ENCODE assay signal across 20 cellular contexts in genomic region chr6:135269399-135270005, GRCh38.
DNase-seq lines count a peak whose midpoint lies in the region; ATAC-seq and TF ChIP-seq lines count a peak whose summit lies in the region.
"Had no signal": no experiment of that assay in that cellular context is flagged by ENCODE, and none has a peak within 500 bp of the region (broad histone marks: within the 10 kb centered on the region; RNA-seq: fewer than 3 reads in every experiment).

No MANE protein-coding gene starts in this region.

- H3K4me1 ChIP-seq in KMS-11 (ENCODE audit: low read depth, poor library complexity, severe bottlenecking) = peaks cover 64% of the 10 kb centered on the region
- peaks cover 0 to 12% (median 0%) of the 10 kb centered on the region in 4 donors for H3K4me1 ChIP-seq in Peyer's patch
- H3K4me1 ChIP-seq in mucosa of descending colon (ENCODE audit: low read depth) = peaks cover 51% of the 10 kb centered on the region
- H3K4me1 ChIP-seq: ascending aorta, uterus had no signal

- TF ChIP-seq CTCF in KMS-11 (conservative IDR thresholded peaks at IDR 0.05; ENCODE audit: low read depth, low read length) (no peak), Peyer's patch (IDR thresholded peaks at IDR 0.05) (no peak), mucosa of descending colon (IDR thresholded peaks at IDR 0.05) (no peak), mesothelial cell of epicardium (IDR thresholded peaks at IDR 0.05; ENCODE audit: unreplicated experiment) (no peak)

- peak; percentile 49 for ATAC-seq in mucosa of descending colon
- no peak for ATAC-seq in activated naive CD8-positive, alpha-beta T cell treated with anti-CD3 and anti-CD28 coated beads, Interleukin-2, amount 50 U/mL, for 24 hours
- ATAC-seq: activated T-cell treated with anti-CD3 and anti-CD28 coated beads, Interleukin-2, amount 50 U/mL, for 4 hours; left lobe of liver had no signal

- H2AFZ ChIP-seq in KMS-11 (ENCODE audit: low read depth) = no peak overlapping the region

- H3K4me3 Mint-ChIP-seq in mesothelial cell of epicardium = no peak overlapping the region
- no peak overlapping the region for H3K4me3 Mint-ChIP-seq in activated naive CD8-positive, alpha-beta T cell treated with anti-CD3 and anti-CD28 coated beads, Interleukin-2, amount 50 U/mL, for 24 hours
- H3K4me3 Mint-ChIP-seq: activated naive CD4-positive, alpha-beta T cell treated with anti-CD3 and anti-CD28 coated beads, Interleukin-2, amount 50 U/mL, for 24 hours; activated T-cell treated with anti-CD3 and anti-CD28 coated beads, Interleukin-2, amount 50 U/mL, for 4 hours; IgD-negative memory B cell had no signal

- peaks cover 4% of the 10 kb centered on the region for H3K9me3 Mint-ChIP-seq in mesothelial cell of epicardium
- H3K9me3 Mint-ChIP-seq in activated naive CD8-positive, alpha-beta T cell treated with anti-CD3 and anti-CD28 coated beads, Interleukin-2, amount 50 U/mL, for 24 hours = no peaks in the 10 kb centered on the region
- H3K9me3 Mint-ChIP-seq: activated naive CD4-positive, alpha-beta T cell treated with anti-CD3 and anti-CD28 coated beads, Interleukin-2, amount 50 U/mL, for 24 hours; activated T-cell treated with anti-CD3 and anti-CD28 coated beads, Interleukin-2, amount 50 U/mL, for 4 hours had no signal

- H3K4me3 ChIP-seq in KMS-11 (IDR thresholded peaks at IDR 0.05; ENCODE audit: insufficient read depth, low read depth, low read length) (no peak overlapping the region), Peyer's patch (no peak overlapping the region), mucosa of descending colon (no peak overlapping the region)
- H3K4me3 ChIP-seq: ascending aorta, uterus had no signal

- H3K9ac ChIP-seq in KMS-11 = no peak overlapping the region

- peaks cover 9% of the 10 kb centered on the region for H3K4me1 Mint-ChIP-seq in mesothelial cell of epicardium
- H3K4me1 Mint-ChIP-seq in activated naive CD8-positive, alpha-beta T cell treated with anti-CD3 and anti-CD28 coated beads, Interleukin-2, amount 50 U/mL, for 24 hours = peaks cover 16% of the 10 kb centered on the region
- H3K4me1 Mint-ChIP-seq: activated naive CD4-positive, alpha-beta T cell treated with anti-CD3 and anti-CD28 coated beads, Interleukin-2, amount 50 U/mL, for 24 hours had no signal

- H3K36me3 Mint-ChIP-seq in mesothelial cell of epicardium = no peaks in the 10 kb centered on the region
- H3K36me3 Mint-ChIP-seq in activated naive CD8-positive, alpha-beta T cell treated with anti-CD3 and anti-CD28 coated beads, Interleukin-2, amount 50 U/mL, for 24 hours (ENCODE audit: low read depth) = no peaks in the 10 kb centered on the region
- H3K36me3 Mint-ChIP-seq: activated naive CD4-positive, alpha-beta T cell treated with anti-CD3 and anti-CD28 coated beads, Interleukin-2, amount 50 U/mL, for 24 hours; IgD-negative memory B cell had no signal

- peaks cover 9% of the 10 kb centered on the region for H3K27me3 Mint-ChIP-seq in mesothelial cell of epicardium (ENCODE audit: low read depth)
- H3K27me3 Mint-ChIP-seq in activated naive CD8-positive, alpha-beta T cell treated with anti-CD3 and anti-CD28 coated beads, Interleukin-2, amount 50 U/mL, for 24 hours = peaks cover 5% of the 10 kb centered on the region
- H3K27me3 Mint-ChIP-seq: activated naive CD4-positive, alpha-beta T cell treated with anti-CD3 and anti-CD28 coated beads, Interleukin-2, amount 50 U/mL, for 24 hours had no signal

- H3K79me2 ChIP-seq in KMS-11 (ENCODE audit: insufficient read depth, low read depth) = no peaks in the 10 kb centered on the region

- intact Hi-C loops in mucosa of descending colon (cut with DNase I, micrococcal nuclease) = no loop called here

- no peak overlapping the region for H3K27ac ChIP-seq in KMS-11
- peak overlapping the region in 3 of 4 donors; percentile 51 to 78 (median 64) for H3K27ac ChIP-seq in Peyer's patch
- H3K27ac ChIP-seq: ascending aorta, uterus had no signal

- H3K9me3 ChIP-seq in Peyer's patch (no peaks in the 10 kb centered on the region), mucosa of descending colon (no peaks in the 10 kb centered on the region)
- H3K9me3 ChIP-seq: ascending aorta, uterus had no signal

- H3K27ac Mint-ChIP-seq in mesothelial cell of epicardium = no peak overlapping the region
- H3K27ac Mint-ChIP-seq in activated naive CD8-positive, alpha-beta T cell treated with anti-CD3 and anti-CD28 coated beads, Interleukin-2, amount 50 U/mL, for 24 hours = no peak overlapping the region
- H3K27ac Mint-ChIP-seq: activated naive CD4-positive, alpha-beta T cell treated with anti-CD3 and anti-CD28 coated beads, Interleukin-2, amount 50 U/mL, for 24 hours; IgD-negative memory B cell had no signal

- H3K36me3 ChIP-seq in KMS-11 (ENCODE audit: insufficient read depth) (no peaks in the 10 kb centered on the region), Peyer's patch (no peaks in the 10 kb centered on the region), mucosa of descending colon (ENCODE audit: low read depth) (no peaks in the 10 kb centered on the region)
- H3K36me3 ChIP-seq: ascending aorta, uterus had no signal

- peak overlapping the region; percentile 11; the same call in 1 of the 2 replicates for H3K4me2 ChIP-seq in KMS-11

- no peaks in the 10 kb centered on the region for H3K27me3 ChIP-seq in KMS-11 (ENCODE audit: insufficient read depth, low read depth)
- H3K27me3 ChIP-seq in Peyer's patch = no peaks in the 10 kb centered on the region
- H3K27me3 ChIP-seq: ascending aorta, uterus had no signal

- DNase-seq in DMS79 treated with DMSO at 0.1 percent for 48 hours (lab: John Stamatoyannopoulos, UW) (peak; percentile 42), DMS79 (lab: John Stamatoyannopoulos, UW) (no peak), Peyer's patch (peak in 2 of 3 donors; percentile 72 to 73), mucosa of descending colon (peak; percentile 88 to 94 (median 89)), mesothelial cell of epicardium (ENCODE audit: low spot score in 2 of 2, unreplicated experiment in 2 of 2) (no peak), HK-2 (ENCODE audit: unreplicated experiment) (no peak)
- DNase-seq in activated naive CD8-positive, alpha-beta T cell treated with anti-CD3 and anti-CD28 coated beads, Interleukin-2, amount 50 U/mL, for 24 hours = no peak
- DNase-seq: 8988T; activated CD8-positive, alpha-beta memory T cell treated with anti-CD3 and anti-CD28 coated beads for 24 hours; activated T-cell treated with anti-CD3 and anti-CD28 coated beads, Interleukin-2, amount 50 U/mL, for 4 hours; AML-193; NCI-H2029; NCI-H446; stimulated activated CD8-positive, alpha-beta memory T cell treated with anti-CD3 and anti-CD28 coated beads, Interleukin-4, amount 100 ng/mL, for 48 hours; uterus had no signal

- no peak for TF ChIP-seq POLR2A in Peyer's patch (IDR thresholded peaks at IDR 0.05)

- no peaks in the 10 kb centered on the region for H4K20me1 ChIP-seq in KMS-11 (ENCODE audit: insufficient read depth)

Comparison
In these comparisons a context has a peak if more than half of its experiments do, and no peak if none do; other contexts are left out.
1. DNase-seq: peak in DMS79 treated with DMSO at 0.1 percent for 48 hours (single experiment), Peyer's patch (2 of 3) and mucosa of descending colon (3 of 3); none in DMS79 (single experiment), mesothelial cell of epicardium (0 of 2), activated naive CD8-positive, alpha-beta T cell treated with anti-CD3 and anti-CD28 coated beads, Interleukin-2, amount 50 U/mL, for 24 hours (single experiment) and HK-2 (single experiment).